ENCODE assay signal across 11 cellular contexts in the genomic region with DNA sequence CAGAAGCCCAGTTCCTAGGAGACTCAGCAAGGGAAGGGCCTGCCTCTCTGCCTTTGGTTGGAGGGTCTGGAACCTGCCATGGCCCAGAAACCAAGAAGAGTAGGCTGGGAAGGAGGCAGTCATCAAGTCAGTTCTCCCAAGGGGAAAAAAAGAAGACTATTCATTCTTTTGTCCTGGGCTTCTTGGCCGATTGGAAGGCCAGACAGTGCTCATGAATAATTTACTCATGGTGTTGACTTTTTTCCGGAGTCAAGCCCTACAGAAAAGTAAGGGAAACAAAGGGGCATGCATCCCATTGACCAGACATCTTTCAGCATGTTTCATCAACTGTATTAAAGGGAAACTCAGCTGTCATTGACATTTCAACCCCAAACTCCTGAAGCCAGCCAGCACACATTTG.
DNase-seq lines count a peak whose midpoint lies in the region; TF ChIP-seq lines count a peak whose summit lies in the region.
"Had no signal": no experiment of that assay in that cellular context is flagged by ENCODE, and none has a peak within 500 bp of the region (broad histone marks: within the 10 kb centered on the region; RNA-seq: fewer than 3 reads in every experiment).

No MANE protein-coding gene starts in this region.

- H3K36me3 Mint-ChIP-seq in activated CD4-positive, alpha-beta T cell treated with anti-CD3 and anti-CD28 coated beads, Interleukin-2, amount 10 ng/mL, durations not matched to agents 24 days and 14 days (ENCODE audit: low read depth) = peaks cover 50% of the 10 kb centered on the region
- peaks cover 26% of the 10 kb centered on the region for H3K36me3 Mint-ChIP-seq in activated naive CD8-positive, alpha-beta T cell

- no peaks in the 10 kb centered on the region for H3K9me3 ChIP-seq in stomach
- H3K9me3 ChIP-seq in A673 (ENCODE audit: low read depth, low read length, poor library complexity, severe bottlenecking) = no peaks in the 10 kb centered on the region
- H3K9me3 ChIP-seq in vagina = no peaks in the 10 kb centered on the region

- POLR2A ChIA-PET in A673 (lab: Charles Lee; ENCODE audit: low non-redundant PET) = no interaction called here

- H3K4me1 ChIP-seq in stomach = peaks cover 0 to 57% (median 7%) of the 10 kb centered on the region in 4 donors
- H3K4me1 ChIP-seq in A673 (ENCODE audit: insufficient read depth, low read length, poor library complexity, severe bottlenecking) = no peaks in the 10 kb centered on the region
- H3K4me1 ChIP-seq in vagina = peaks cover 39% of the 10 kb centered on the region

- TF ChIP-seq POLR2A in stomach (IDR thresholded peaks at IDR 0.05) (no peak), vagina (IDR thresholded peaks at IDR 0.05) (no peak)

- H3K27me3 ChIP-seq in stomach (no peaks in the 10 kb centered on the region), A673 (replicated peaks; ENCODE audit: insufficient read depth, low read depth, low read length, poor library complexity) (no peaks in the 10 kb centered on the region), vagina (no peaks in the 10 kb centered on the region)

- DNase-seq in activated CD4-positive, alpha-beta T cell treated with anti-CD3 and anti-CD28 coated beads, Interleukin-2, amount 10 ng/mL, durations not matched to agents 24 days and 14 days = no peak
- no peak for DNase-seq in activated CD4-positive, alpha-beta T cell treated with anti-CD3 and anti-CD28 coated beads, Interleukin-2, amount 50 U/mL, for 1 hour
- DNase-seq in medulla oblongata (ENCODE audit: extremely low spot score) (peak; percentile 73), stomach (no peak), A673 (ENCODE audit: low spot score) (no peak), vagina (ENCODE audit: extremely low spot score in 2 of 2) (no peak), GM03348 (ENCODE audit: low spot score) (no peak)
- DNase-seq: activated T-cell treated with anti-CD3 and anti-CD28 coated beads for 4 hours, mammary epithelial cell had no signal

- TF ChIP-seq CTCF in stomach (IDR thresholded peaks at IDR 0.05) (no peak), A673 (conservative IDR thresholded peaks at IDR 0.05; ENCODE audit: low read depth, low read length) (no peak), vagina (IDR thresholded peaks at IDR 0.05) (no peak)

- no peak overlapping the region for H3K4me3 ChIP-seq in stomach
- H3K4me3 ChIP-seq in A673 (ENCODE audit: low read depth, low read length, poor library complexity, severe bottlenecking) = no peak overlapping the region
- no peak overlapping the region for H3K4me3 ChIP-seq in vagina
- H3K4me3 ChIP-seq: GM23338 had no signal

- no peak for TF ChIP-seq EP300 in stomach (IDR thresholded peaks at IDR 0.05)

- H3K27ac Mint-ChIP-seq in activated CD4-positive, alpha-beta T cell treated with anti-CD3 and anti-CD28 coated beads, Interleukin-2, amount 10 ng/mL, durations not matched to agents 24 days and 14 days = peak overlapping the region; percentile 29
- H3K27ac Mint-ChIP-seq in activated naive CD8-positive, alpha-beta T cell = peak overlapping the region; percentile 82
- H3K27ac Mint-ChIP-seq: GM23338 had no signal

- H3K4me3 Mint-ChIP-seq in activated CD4-positive, alpha-beta T cell treated with anti-CD3 and anti-CD28 coated beads, Interleukin-2, amount 10 ng/mL, durations not matched to agents 24 days and 14 days = no peak overlapping the region
- no peak overlapping the region for H3K4me3 Mint-ChIP-seq in activated naive CD8-positive, alpha-beta T cell
- H3K4me3 Mint-ChIP-seq: GM23338 had no signal

- intact Hi-C loops in activated CD4-positive, alpha-beta T cell treated with anti-CD3 and anti-CD28 coated beads, Interleukin-2, amount 10 ng/mL, durations not matched to agents 24 days and 14 days (cut with micrococcal nuclease) = no loop called here
- intact Hi-C loops in stomach (cut with DNase I; ENCODE audit: low total_unique reads) (no loop called here), A673 (cut with micrococcal nuclease; ENCODE audit: unreplicated experiment) (no loop called here), vagina (cut with DNase I) (no loop called here)

- no TSS peak for BruUV-seq in A673 (replicated peaks; lab: Mats Ljungman, UMichigan)

- peaks cover 25% of the 10 kb centered on the region for H3K4me1 Mint-ChIP-seq in activated CD4-positive, alpha-beta T cell treated with anti-CD3 and anti-CD28 coated beads, Interleukin-2, amount 10 ng/mL, durations not matched to agents 24 days and 14 days
- H3K4me1 Mint-ChIP-seq in activated naive CD8-positive, alpha-beta T cell (ENCODE audit: low read depth) = peaks cover 45% of the 10 kb centered on the region

- no peaks in the 10 kb centered on the region for H3K27me3 Mint-ChIP-seq in activated CD4-positive, alpha-beta T cell treated with anti-CD3 and anti-CD28 coated beads, Interleukin-2, amount 10 ng/mL, durations not matched to agents 24 days and 14 days
- no peaks in the 10 kb centered on the region for H3K27me3 Mint-ChIP-seq in activated naive CD8-positive, alpha-beta T cell

- peak overlapping the region; percentile 7 to 65 (median 36) for H3K27ac ChIP-seq in stomach
- H3K27ac ChIP-seq in A673 (ENCODE audit: low read depth, low read length, poor library complexity, severe bottlenecking) = no peak overlapping the region
- no peak overlapping the region for H3K27ac ChIP-seq in vagina

- CTCF ChIA-PET in A673 (lab: Charles Lee) = no interaction called here

- H3K36me3 ChIP-seq in stomach (peaks cover 0 to 4% (median 0%) of the 10 kb centered on the region in 4 donors), A673 (ENCODE audit: insufficient read depth, low read length, poor library complexity, severe bottlenecking) (no peaks in the 10 kb centered on the region), vagina (no peaks in the 10 kb centered on the region)

- WGBS in stomach, 5 donors = 57 to 69% (median 60%) methylated on average over 2 of the region's 2 CpGs

- no peaks in the 10 kb centered on the region for H3K9me3 Mint-ChIP-seq in activated CD4-positive, alpha-beta T cell treated with anti-CD3 and anti-CD28 coated beads, Interleukin-2, amount 10 ng/mL, durations not matched to agents 24 days and 14 days
- no peaks in the 10 kb centered on the region for H3K9me3 Mint-ChIP-seq in activated naive CD8-positive, alpha-beta T cell (ENCODE audit: low read depth)
- H3K9me3 Mint-ChIP-seq: GM23338 had no signal

Comparison
In these comparisons a context has a peak if more than half of its experiments do, and no peak if none do; other contexts are left out.
1. H3K27ac ChIP-seq: peak in stomach (5 of 5); none in A673 (single experiment) and vagina (single experiment).